ENCODE assay signal across 1 cellular context in the genomic region with DNA sequence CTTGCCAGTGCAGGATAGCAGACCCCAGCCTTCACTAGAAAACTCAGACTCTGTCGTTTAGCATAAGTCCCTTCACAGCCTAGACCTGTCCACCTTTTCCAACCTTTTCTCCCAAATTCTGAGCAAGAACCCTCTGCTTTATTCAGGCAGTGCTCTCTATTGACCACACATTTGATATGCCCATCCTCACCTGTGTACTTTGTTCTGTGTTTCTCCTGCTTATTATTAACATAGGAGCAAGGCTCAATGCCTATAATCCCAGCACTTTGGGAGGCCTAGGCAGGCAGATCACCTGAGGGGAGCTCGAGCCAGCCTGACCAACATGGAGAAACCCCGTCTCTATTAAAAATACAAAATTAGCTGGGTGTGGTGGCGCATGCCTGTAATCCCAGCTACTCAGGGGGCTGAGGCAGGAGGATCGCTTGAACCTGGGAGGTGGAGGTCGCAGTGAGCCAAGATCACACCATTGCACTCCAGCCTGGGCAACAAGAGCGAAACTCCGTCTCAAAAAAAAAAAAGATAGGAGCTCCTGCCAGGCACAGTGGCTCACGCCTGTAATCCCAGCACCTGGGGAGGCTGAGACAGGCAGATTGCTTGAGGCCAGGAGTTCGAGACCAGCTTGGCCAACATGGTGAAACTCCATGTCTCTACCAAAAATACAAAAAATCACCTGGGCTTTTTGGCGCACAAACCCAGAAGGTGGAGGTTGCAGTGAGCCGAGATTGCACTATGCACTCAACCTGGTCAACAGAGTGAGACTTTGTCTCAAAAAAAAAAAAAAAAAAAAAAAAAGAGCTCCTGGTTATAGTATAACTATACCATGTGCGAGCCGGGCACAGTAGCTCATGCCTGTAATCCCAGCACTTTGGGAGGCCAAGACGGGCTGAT.
TF ChIP-seq lines count a peak whose summit lies in the region.
"Not testable (repeated sequence)": the region's sequence is repeated elsewhere in the genome, so short reads cannot be mapped to it uniquely, and the experiment has no call there.

No MANE protein-coding gene starts in this region.

TF ChIP-seq in HepG2, 621 proteins besides CTCF, POLR2A, EP300 and RAD21 (continued from another document):
- TF ChIP-seq ZBTB37 (CRISPR knock-in tag; IDR thresholded peaks at IDR 0.05), result peak; percentile 86
- TF ChIP-seq MEIS1 (CRISPR knock-in tag; IDR thresholded peaks at IDR 0.05; ENCODE audit: borderline replicate concordance), result 0 out of 2 replicates have a peak, but pooled peaks have one; percentile 31
- TF ChIP-seq GATAD2A (CRISPR knock-in tag; IDR thresholded peaks at IDR 0.05), result peak; percentile 45; the same call in 1 of the 2 replicates
- 0 out of 2 replicates have a peak, but pooled peaks have one; percentile 41 for TF ChIP-seq FOXC1 (CRISPR knock-in tag; IDR thresholded peaks at IDR 0.05; ENCODE audit: borderline replicate concordance)
- 0 out of 2 replicates have a peak, but pooled peaks have one; percentile 55 for TF ChIP-seq SAP130 (CRISPR knock-in tag; IDR thresholded peaks at IDR 0.05; ENCODE audit: low read depth)
- peak; percentile 71; the same call in 1 of the 2 replicates for TF ChIP-seq ZNF567 (CRISPR knock-in tag; IDR thresholded peaks at IDR 0.05; ENCODE audit: borderline replicate concordance)
- TF ChIP-seq ZNF670 (CRISPR knock-in tag; IDR thresholded peaks at IDR 0.05; ENCODE audit: borderline replicate concordance), result 0 out of 2 replicates have a peak, but pooled peaks have one; percentile 33
- TF ChIP-seq, protein P1, sequence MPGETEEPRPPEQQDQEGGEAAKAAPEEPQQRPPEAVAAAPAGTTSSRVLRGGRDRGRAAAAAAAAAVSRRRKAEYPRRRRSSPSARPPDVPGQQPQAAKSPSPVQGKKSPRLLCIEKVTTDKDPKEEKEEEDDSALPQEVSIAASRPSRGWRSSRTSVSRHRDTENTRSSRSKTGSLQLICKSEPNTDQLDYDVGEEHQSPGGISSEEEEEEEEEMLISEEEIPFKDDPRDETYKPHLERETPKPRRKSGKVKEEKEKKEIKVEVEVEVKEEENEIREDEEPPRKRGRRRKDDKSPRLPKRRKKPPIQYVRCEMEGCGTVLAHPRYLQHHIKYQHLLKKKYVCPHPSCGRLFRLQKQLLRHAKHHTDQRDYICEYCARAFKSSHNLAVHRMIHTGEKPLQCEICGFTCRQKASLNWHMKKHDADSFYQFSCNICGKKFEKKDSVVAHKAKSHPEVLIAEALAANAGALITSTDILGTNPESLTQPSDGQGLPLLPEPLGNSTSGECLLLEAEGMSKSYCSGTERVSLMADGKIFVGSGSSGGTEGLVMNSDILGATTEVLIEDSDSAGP (CRISPR knock-in tag; IDR thresholded peaks at IDR 0.05; ENCODE audit: borderline replicate concordance), result peak; percentile 25; the same call in 1 of the 2 replicates
- peak; percentile 73 for TF ChIP-seq ZMYM4 (CRISPR knock-in tag; IDR thresholded peaks at IDR 0.05)
- TF ChIP-seq, protein P2, sequence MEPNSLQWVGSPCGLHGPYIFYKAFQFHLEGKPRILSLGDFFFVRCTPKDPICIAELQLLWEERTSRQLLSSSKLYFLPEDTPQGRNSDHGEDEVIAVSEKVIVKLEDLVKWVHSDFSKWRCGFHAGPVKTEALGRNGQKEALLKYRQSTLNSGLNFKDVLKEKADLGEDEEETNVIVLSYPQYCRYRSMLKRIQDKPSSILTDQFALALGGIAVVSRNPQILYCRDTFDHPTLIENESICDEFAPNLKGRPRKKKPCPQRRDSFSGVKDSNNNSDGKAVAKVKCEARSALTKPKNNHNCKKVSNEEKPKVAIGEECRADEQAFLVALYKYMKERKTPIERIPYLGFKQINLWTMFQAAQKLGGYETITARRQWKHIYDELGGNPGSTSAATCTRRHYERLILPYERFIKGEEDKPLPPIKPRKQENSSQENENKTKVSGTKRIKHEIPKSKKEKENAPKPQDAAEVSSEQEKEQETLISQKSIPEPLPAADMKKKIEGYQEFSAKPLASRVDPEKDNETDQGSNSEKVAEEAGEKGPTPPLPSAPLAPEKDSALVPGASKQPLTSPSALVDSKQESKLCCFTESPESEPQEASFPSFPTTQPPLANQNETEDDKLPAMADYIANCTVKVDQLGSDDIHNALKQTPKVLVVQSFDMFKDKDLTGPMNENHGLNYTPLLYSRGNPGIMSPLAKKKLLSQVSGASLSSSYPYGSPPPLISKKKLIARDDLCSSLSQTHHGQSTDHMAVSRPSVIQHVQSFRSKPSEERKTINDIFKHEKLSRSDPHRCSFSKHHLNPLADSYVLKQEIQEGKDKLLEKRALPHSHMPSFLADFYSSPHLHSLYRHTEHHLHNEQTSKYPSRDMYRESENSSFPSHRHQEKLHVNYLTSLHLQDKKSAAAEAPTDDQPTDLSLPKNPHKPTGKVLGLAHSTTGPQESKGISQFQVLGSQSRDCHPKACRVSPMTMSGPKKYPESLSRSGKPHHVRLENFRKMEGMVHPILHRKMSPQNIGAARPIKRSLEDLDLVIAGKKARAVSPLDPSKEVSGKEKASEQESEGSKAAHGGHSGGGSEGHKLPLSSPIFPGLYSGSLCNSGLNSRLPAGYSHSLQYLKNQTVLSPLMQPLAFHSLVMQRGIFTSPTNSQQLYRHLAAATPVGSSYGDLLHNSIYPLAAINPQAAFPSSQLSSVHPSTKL (CRISPR knock-in tag; IDR thresholded peaks at IDR 0.05), result peak; percentile 55
- 0 out of 2 replicates have a peak, but pooled peaks have one; percentile 52 for TF ChIP-seq ZFX (CRISPR knock-in tag; IDR thresholded peaks at IDR 0.05; ENCODE audit: low read depth)
- peak; percentile 76; the same call in 1 of the 2 replicates for TF ChIP-seq ZNF543 (CRISPR knock-in tag; IDR thresholded peaks at IDR 0.05)
- TF ChIP-seq NCOA2 (CRISPR knock-in tag; IDR thresholded peaks at IDR 0.05), result peak; percentile 38; the same call in 1 of the 2 replicates
- TF ChIP-seq KDM4B (CRISPR knock-in tag; IDR thresholded peaks at IDR 0.05), result 0 out of 2 replicates have a peak, but pooled peaks have one; percentile 6
- not testable (repeated sequence) for TF ChIP-seq SOX13 (IDR thresholded peaks at IDR 0.05)
- TF ChIP-seq SOX13 (CRISPR knock-in tag; conservative IDR thresholded peaks at IDR 0.05 in 1 of 2, IDR thresholded peaks at IDR 0.05 in 1 of 2), result peak in 1 of 2 experiments; percentile 28; a peak in 1 of 4 replicates
- TF ChIP-seq, protein P3, sequence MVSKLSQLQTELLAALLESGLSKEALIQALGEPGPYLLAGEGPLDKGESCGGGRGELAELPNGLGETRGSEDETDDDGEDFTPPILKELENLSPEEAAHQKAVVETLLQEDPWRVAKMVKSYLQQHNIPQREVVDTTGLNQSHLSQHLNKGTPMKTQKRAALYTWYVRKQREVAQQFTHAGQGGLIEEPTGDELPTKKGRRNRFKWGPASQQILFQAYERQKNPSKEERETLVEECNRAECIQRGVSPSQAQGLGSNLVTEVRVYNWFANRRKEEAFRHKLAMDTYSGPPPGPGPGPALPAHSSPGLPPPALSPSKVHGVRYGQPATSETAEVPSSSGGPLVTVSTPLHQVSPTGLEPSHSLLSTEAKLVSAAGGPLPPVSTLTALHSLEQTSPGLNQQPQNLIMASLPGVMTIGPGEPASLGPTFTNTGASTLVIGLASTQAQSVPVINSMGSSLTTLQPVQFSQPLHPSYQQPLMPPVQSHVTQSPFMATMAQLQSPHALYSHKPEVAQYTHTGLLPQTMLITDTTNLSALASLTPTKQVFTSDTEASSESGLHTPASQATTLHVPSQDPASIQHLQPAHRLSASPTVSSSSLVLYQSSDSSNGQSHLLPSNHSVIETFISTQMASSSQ (IDR thresholded peaks at IDR 0.05; ENCODE audit: low read depth), result peak; percentile 84
- TF ChIP-seq, protein P3 (CRISPR knock-in tag; IDR thresholded peaks at IDR 0.05; ENCODE audit: borderline replicate concordance), result peak; percentile 87; the same call in 1 of the 2 replicates
- TF ChIP-seq YEATS4 (CRISPR knock-in tag; IDR thresholded peaks at IDR 0.05; ENCODE audit: borderline replicate concordance), result peak; percentile 68
- 0 out of 2 replicates have a peak, but pooled peaks have one; percentile 15 for TF ChIP-seq GATAD1 (CRISPR knock-in tag; IDR thresholded peaks at IDR 0.05)
- TF ChIP-seq MYPOP (CRISPR knock-in tag; IDR thresholded peaks at IDR 0.05), result 0 out of 2 replicates have a peak, but pooled peaks have one; percentile 34
- peak; percentile 86; the same call in 1 of the 2 replicates for TF ChIP-seq PHF21A (CRISPR knock-in tag; IDR thresholded peaks at IDR 0.05)
- TF ChIP-seq PITX1 (CRISPR knock-in tag; IDR thresholded peaks at IDR 0.05), result peak; percentile 69
- peak; percentile 96 for TF ChIP-seq ZNF362 (CRISPR knock-in tag; IDR thresholded peaks at IDR 0.05; ENCODE audit: borderline replicate concordance)
- TF ChIP-seq ADNP (CRISPR knock-in tag; IDR thresholded peaks at IDR 0.05), result 0 out of 2 replicates have a peak, but pooled peaks have one; percentile 73
- peak; percentile 71 for TF ChIP-seq IRF9 (CRISPR knock-in tag; IDR thresholded peaks at IDR 0.05; ENCODE audit: borderline replicate concordance)
- TF ChIP-seq ZNF256 (CRISPR knock-in tag; conservative IDR thresholded peaks at IDR 0.05), result 0 out of 2 replicates have a peak, but pooled peaks have one; percentile 32
- TF ChIP-seq ZNF230 (CRISPR knock-in tag; IDR thresholded peaks at IDR 0.05), result peak; percentile 67; the same call in 1 of the 2 replicates
TF ChIP-seq in HepG2: peak in this region for 110; not testable (repeated sequence) for 511.
